Comparison of ENCODE assay signal across 14 cellular contexts in the genomic region with DNA sequence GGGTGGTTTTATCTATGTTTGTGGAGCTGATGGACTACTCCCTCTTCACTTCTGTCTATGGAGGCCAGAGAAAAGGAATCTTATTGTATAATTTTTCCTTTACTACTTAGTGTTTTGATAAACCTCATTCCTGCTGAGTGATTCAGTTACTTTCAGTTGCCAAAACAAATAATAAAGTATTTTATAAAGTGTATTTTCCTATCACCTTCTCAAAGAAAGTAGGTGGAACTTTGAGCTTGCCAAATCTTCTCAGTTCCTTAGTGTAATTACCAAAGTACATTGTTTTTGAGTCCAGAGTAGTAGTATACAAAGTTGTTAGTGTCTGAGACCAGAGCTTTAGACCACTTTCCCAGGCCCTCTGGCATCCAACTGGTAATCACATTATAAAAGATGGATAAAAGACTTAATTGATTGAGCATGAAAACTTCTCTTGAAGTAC. TPM values are rescaled to one million over a fixed set of nuclear protein-coding genes. Genes with fewer than 3 reads are reported as not detected.
DNase-seq lines count a peak whose midpoint lies in the region; ATAC-seq, FAIRE-seq and TF ChIP-seq lines count a peak whose summit lies in the region.
"Had no signal": no experiment of that assay in that cellular context is flagged by ENCODE, and none has a peak within 500 bp of the region (broad histone marks: within the 10 kb centered on the region; RNA-seq: fewer than 3 reads in every experiment).

No MANE protein-coding gene starts in this region.

- DNase-seq in EL = peak; percentile 52
- no peak for DNase-seq in RWPE2 (ENCODE audit: low spot score)
- DNase-seq in esophagus muscularis mucosa (ENCODE audit: extremely low spot score) = no peak
- DNase-seq in pulmonary artery endothelial cell (ENCODE audit: low read depth, low spot score) = peak; percentile 72
- DNase-seq in GM12891 (ENCODE audit: insufficient read length, low spot score) = no peak
- DNase-seq in NCI-H128 (lab: John Stamatoyannopoulos, UW; ENCODE audit: unreplicated experiment) = no peak
- DNase-seq: activated naive CD8-positive, alpha-beta T cell treated with anti-CD3 and anti-CD28 coated beads, Interleukin-2, amount 10 ng/mL, durations not matched to agents 7 days and 5 days; CD4-positive, CD25-positive, alpha-beta regulatory T cell; effector CD4-positive, alpha-beta T cell; hypothalamus; Peyer's patch; stimulated activated CD4-positive, alpha-beta T cell treated with anti-CD3 and anti-CD28 coated beads, Interleukin-4, amount 100 ng/mL, for 24 hours had no signal

- H3K36me3 ChIP-seq in RWPE2 (ENCODE audit: low read depth) (peaks cover 21% of the 10 kb centered on the region), esophagus muscularis mucosa (peaks cover 0 to 11% (median 5%) of the 10 kb centered on the region in 4 donors)

- H3K27me3 ChIP-seq in RWPE2 (ENCODE audit: insufficient read depth, poor library complexity, severe bottlenecking) (no peaks in the 10 kb centered on the region), esophagus muscularis mucosa (no peaks in the 10 kb centered on the region)
- H3K27me3 ChIP-seq: Peyer's patch had no signal

- ATAC-seq in RWPE2 (ENCODE audit: low read depth) (peak; percentile 91), HG03378 (IDR thresholded peaks at IDR 0.05; ENCODE audit: unreplicated experiment) (no peak), GM18873 (IDR thresholded peaks at IDR 0.05; ENCODE audit: low FRiP score, unreplicated experiment) (no peak)

- FAIRE-seq in GM12891 (lab: Jason Lieb, UNC) = no peak

- intact Hi-C loops in esophagus muscularis mucosa (cut with DNase I) = no loop called here

- H3K9me3 ChIP-seq in RWPE2 (ENCODE audit: severe bottlenecking) (no peaks in the 10 kb centered on the region), esophagus muscularis mucosa (no peaks in the 10 kb centered on the region)
- H3K9me3 ChIP-seq: Peyer's patch had no signal

- TF ChIP-seq POLR2A in esophagus muscularis mucosa (IDR thresholded peaks at IDR 0.05; ENCODE audit: low read depth) (no peak), GM12891 (IDR thresholded peaks at IDR 0.05; ENCODE audit: low read depth, low read length) (no peak)

- H3K27ac ChIP-seq in RWPE2 (ENCODE audit: poor library complexity, severe bottlenecking) (peak overlapping the region; percentile 27), esophagus muscularis mucosa (replicated peaks in 1 of 4) (peak overlapping the region; percentile 24 to 55 (median 48))
- H3K27ac ChIP-seq: Peyer's patch had no signal

- peaks cover 15% of the 10 kb centered on the region for H3K4me1 ChIP-seq in RWPE2 (ENCODE audit: insufficient read depth, poor library complexity, severe bottlenecking)
- peaks cover 17 to 83% (median 75%) of the 10 kb centered on the region in 4 donors for H3K4me1 ChIP-seq in esophagus muscularis mucosa

- TF ChIP-seq CTCF in RWPE2 (IDR thresholded peaks at IDR 0.05; ENCODE audit: poor library complexity, severe bottlenecking) (no peak), esophagus muscularis mucosa (IDR thresholded peaks at IDR 0.05) (no peak)

- TF ChIP-seq EP300 in esophagus muscularis mucosa (IDR thresholded peaks at IDR 0.05) = no peak

- H3K4me3 ChIP-seq in RWPE2 (ENCODE audit: severe bottlenecking) = no peak overlapping the region
- H3K4me3 ChIP-seq in esophagus muscularis mucosa = no peak overlapping the region
- H3K4me3 ChIP-seq: Peyer's patch had no signal

TF ChIP-seq in GM12891, 5 proteins besides CTCF, POLR2A, EP300 and RAD21:
- TF ChIP-seq SPI1 (IDR thresholded peaks at IDR 0.05; ENCODE audit: low read depth, low read length) = no peak

RNA-seq across cellular contexts. Expression of a gene that starts 13.5 kb away (rescaled TPM):
- total RNA-seq in esophagus muscularis mucosa = 100 to 1,000 TPM in 1 of 4 donors, 10 to 100 TPM in 3; 64.3 to 116 (median 79.5) TPM
- total RNA-seq in pulmonary artery endothelial cell = 27.5 and 37.0 TPM in 2 replicates
- 9.5 TPM for polyA plus RNA-seq in GM12891 (2012; ENCODE audit: low read depth, missing spikeins)

RNA-seq across cellular contexts. Expression of a gene that starts 23.0 kb away (rescaled TPM):
- total RNA-seq in esophagus muscularis mucosa = 10 to 100 TPM in 2 of 4 donors, 1 to 10 TPM in 2; 6.3 to 10.4 (median 9.1) TPM
- total RNA-seq in pulmonary artery endothelial cell = 2.7 and 3.8 TPM in 2 replicates
- 3.8 TPM for polyA plus RNA-seq in GM12891 (2012; ENCODE audit: low read depth, missing spikeins)

RNA-seq across cellular contexts. Expression of a gene that starts 41.1 kb away (rescaled TPM):
- total RNA-seq in esophagus muscularis mucosa (10 to 100 TPM in 2 of 4 donors, 1 to 10 TPM in 2; 6.5 to 12.9 (median 9.5) TPM), pulmonary artery endothelial cell (11.7 and 13.5 TPM in 2 replicates)
- polyA plus RNA-seq in GM12891 (2012; ENCODE audit: low read depth, missing spikeins) = 2.3 TPM

RNA-seq across cellular contexts. Expression of a gene that starts 49.1 kb away (rescaled TPM):
- 10 to 100 TPM; 40.1 to 58.1 (median 57.8) TPM for total RNA-seq in esophagus muscularis mucosa
- total RNA-seq in pulmonary artery endothelial cell = 57.0 and 75.8 TPM in 2 replicates
- 10.8 TPM for polyA plus RNA-seq in GM12891 (2012; ENCODE audit: low read depth, missing spikeins)

Comparison
In these comparisons a context has a peak if more than half of its experiments do, and no peak if none do; other contexts are left out.
1. DNase-seq: peak in EL (single experiment) and pulmonary artery endothelial cell (single experiment); none in RWPE2 (single experiment), esophagus muscularis mucosa (single experiment), GM12891 (single experiment) and NCI-H128 (single experiment).